Comparison of ENCODE assay signal across 8 cellular contexts in genomic region chr1:74811421-74812179, GRCh38.
A peak's percentile ranks its signal among the peaks of the same experiment; 100 is the strongest.
DNase-seq lines count a peak whose midpoint lies in the region; ATAC-seq and TF ChIP-seq lines count a peak whose summit lies in the region.
"Had no signal": no experiment of that assay in that cellular context is flagged by ENCODE, and none has a peak within 500 bp of the region (broad histone marks: within the 10 kb centered on the region; RNA-seq: fewer than 3 reads in every experiment).

No MANE protein-coding gene starts in this region.

- H3K27ac Mint-ChIP-seq in H9: no peak overlapping the region

- TF ChIP-seq CTCF in MM.1S (IDR thresholded peaks at IDR 0.05; ENCODE audit: low read length) (no peak), H9 (conservative IDR thresholded peaks at IDR 0.05) (no peak)

- no peak overlapping the region for H2AK5ac ChIP-seq in H9 (ENCODE audit: insufficient read length, low read length)

- H3K4me2 ChIP-seq in MM.1S (ENCODE audit: low read depth, low read length) (peak overlapping the region; percentile 80), H9 (ENCODE audit: insufficient read depth, insufficient read length, low read length) (no peak overlapping the region)

- no peaks in the 10 kb centered on the region for H3K9me2 ChIP-seq in MM.1S (replicated peaks; ENCODE audit: insufficient read depth, low read length)

- peak overlapping the region; percentile 84 for H3K27ac ChIP-seq in MM.1S (ENCODE audit: low read length)
- no peak overlapping the region for H3K27ac ChIP-seq in SJCRH30
- H3K27ac ChIP-seq in H9 (ENCODE audit: insufficient read length, low read depth, low read length): no peak overlapping the region

- H3K14ac ChIP-seq in H9 (ENCODE audit: insufficient read depth, low read length): no peak overlapping the region

- H3K79me1 ChIP-seq in H9 (ENCODE audit: insufficient read depth, low read depth, low read length, poor library complexity, severe bottlenecking): no peaks in the 10 kb centered on the region

- no peak overlapping the region for H3K56ac ChIP-seq in H9 (ENCODE audit: insufficient read length, low read depth, low read length)

- H3K23me2 ChIP-seq in H9 (ENCODE audit: insufficient read length, low read depth, low read length, poor library complexity, severe bottlenecking): no peaks in the 10 kb centered on the region

- no peak overlapping the region for H2BK20ac ChIP-seq in H9 (ENCODE audit: low read depth, low read length, poor library complexity, severe bottlenecking)

- no peak overlapping the region for H4K8ac ChIP-seq in H9 (replicated peaks; ENCODE audit: insufficient read length, low read depth, low read length)

- no CpG with 5 or more reads among the region's 9 CpGs for WGBS in H9 (ENCODE audit: extremely low coverage, insufficient read length, low lambda C conversion rate)

- no peak overlapping the region for H3K18ac ChIP-seq in H9 (ENCODE audit: insufficient read length, low read depth, low read length)

- H3K27me3 ChIP-seq in MM.1S (replicated peaks; ENCODE audit: insufficient read depth, low read length): no peaks in the 10 kb centered on the region
- H3K27me3 ChIP-seq in SJCRH30: no peaks in the 10 kb centered on the region
- no peaks in the 10 kb centered on the region for H3K27me3 ChIP-seq in H9 (ENCODE audit: insufficient read depth, low read length)

- H3K4ac ChIP-seq in H9 (ENCODE audit: low read depth, low read length): no peak overlapping the region

- no peak overlapping the region for H4K5ac ChIP-seq in H9 (ENCODE audit: insufficient read length, low read depth, low read length)

- H2AFZ ChIP-seq in MM.1S (ENCODE audit: low read length) (peak overlapping the region; percentile 57), H9 (ENCODE audit: low read length) (no peak overlapping the region)

- no peak overlapping the region for H3T11ph ChIP-seq in H9 (ENCODE audit: low read length)

- peak overlapping the region; percentile 63 for H3K4me3 ChIP-seq in MM.1S (ENCODE audit: low read length)
- H3K4me3 ChIP-seq in SJCRH30: no peak overlapping the region

- no peaks in the 10 kb centered on the region for H3K79me2 ChIP-seq in MM.1S (ENCODE audit: low read length)
- H3K79me2 ChIP-seq in H9 (ENCODE audit: insufficient read depth, low read length): no peaks in the 10 kb centered on the region

- ATAC-seq in GM19025 (IDR thresholded peaks at IDR 0.05; ENCODE audit: low read depth, unreplicated experiment) (peak; percentile 50), HG02610 (IDR thresholded peaks at IDR 0.05; ENCODE audit: unreplicated experiment) (peak; percentile 60)

- H3K36me3 ChIP-seq in MM.1S (replicated peaks; ENCODE audit: insufficient read depth, low read length): no peaks in the 10 kb centered on the region
- H3K36me3 ChIP-seq in SJCRH30: no peaks in the 10 kb centered on the region

- H2BK15ac ChIP-seq in H9 (ENCODE audit: low read depth, low read length): no peak overlapping the region

- DNase-seq in MM.1S (peak; percentile 54), left kidney (ENCODE audit: low read depth, low spot score) (peak; percentile 19), SJCRH30 (no peak), inferior parietal cortex (ENCODE audit: extremely low spot score) (no peak), H9 (no peak)
- DNase-seq: HCEC 1CT had no signal

- no peaks in the 10 kb centered on the region for H3K9me3 Mint-ChIP-seq in H9

- peaks cover 3 to 7% of the 10 kb centered on the region in 2 experiments for H3K4me1 Mint-ChIP-seq in H9

- H3K4me3 Mint-ChIP-seq in H9: no peak overlapping the region

- H3K23ac ChIP-seq in H9 (ENCODE audit: insufficient read length, low read depth, low read length): no peak overlapping the region

- H4K20me1 ChIP-seq in MM.1S (ENCODE audit: insufficient read depth, low read length) (no peaks in the 10 kb centered on the region), H9 (ENCODE audit: control insufficient read depth, insufficient read depth, insufficient read length) (no peaks in the 10 kb centered on the region)

- no peaks in the 10 kb centered on the region for H3K36me3 Mint-ChIP-seq in H9 (ENCODE audit: insufficient read depth in 1 of 3, low read depth in 3 of 3)

- H2BK12ac ChIP-seq in H9 (ENCODE audit: insufficient read length, low read depth, low read length): no peak overlapping the region

- peaks cover 15% of the 10 kb centered on the region for H3K4me1 ChIP-seq in MM.1S (ENCODE audit: low read length)
- no peaks in the 10 kb centered on the region for H3K4me1 ChIP-seq in SJCRH30
- H3K4me1 ChIP-seq in H9 (ENCODE audit: insufficient read depth, low read length): no peaks in the 10 kb centered on the region

- H3F3A ChIP-seq in MM.1S (ENCODE audit: insufficient read depth, low read length): peaks cover 19% of the 10 kb centered on the region

- no peak overlapping the region for H4K91ac ChIP-seq in H9 (ENCODE audit: insufficient read length, low read depth, low read length)

- no peak overlapping the region for H2BK120ac ChIP-seq in H9 (ENCODE audit: low read depth, low read length, poor library complexity, severe bottlenecking)

- H3K27me3 Mint-ChIP-seq in H9 (ENCODE audit: low read depth): no peaks in the 10 kb centered on the region

- H3K9ac ChIP-seq in MM.1S (ENCODE audit: low read length) (peak overlapping the region; percentile 67), H9 (ENCODE audit: extremely low read depth, insufficient read length, low read length) (no peak overlapping the region)

- H3K9me3 ChIP-seq in MM.1S (replicated peaks; ENCODE audit: insufficient read depth, low read length): no peaks in the 10 kb centered on the region
- H3K9me3 ChIP-seq in SJCRH30 (replicated peaks): no peaks in the 10 kb centered on the region
- no peaks in the 10 kb centered on the region for H3K9me3 ChIP-seq in H9 (ENCODE audit: control insufficient read depth, low read depth, low read length)

- H2BK5ac ChIP-seq in H9 (ENCODE audit: insufficient read length, low read length): no peak overlapping the region

Comparison
In these comparisons a context has a peak if more than half of its experiments do, and no peak if none do; other contexts are left out.
1. DNase-seq: peak in MM.1S (single experiment) and left kidney (single experiment); none in SJCRH30 (0 of 2), inferior parietal cortex (single experiment) and H9 (single experiment).